In the genomic region with DNA sequence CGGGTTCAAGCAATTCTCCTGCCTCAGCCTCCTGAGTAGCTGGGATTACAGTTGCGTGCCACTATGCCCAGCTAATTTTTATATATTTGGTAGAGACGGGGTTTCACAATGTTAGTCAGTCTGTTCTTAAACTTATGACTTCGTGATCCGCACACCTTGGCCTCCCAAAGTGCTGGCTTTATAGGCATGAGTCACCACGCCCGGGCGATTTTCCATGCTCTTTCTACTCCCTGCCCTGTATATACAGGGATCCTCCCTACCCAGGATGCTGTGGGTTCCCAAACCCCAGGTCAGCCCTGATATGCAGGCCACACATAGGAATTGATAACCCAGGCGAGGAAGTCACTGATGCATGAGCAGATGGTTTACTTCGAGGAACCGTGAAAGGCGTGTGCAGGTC, we compare ENCODE assay signal across 33 cellular contexts. TPM values are rescaled to one million over a fixed set of nuclear protein-coding genes. Genes with fewer than 3 reads are reported as not detected.
"Had no signal": no experiment of that assay in that cellular context is flagged by ENCODE, and none has a peak within 500 bp of the region (broad histone marks: within the 10 kb centered on the region; RNA-seq: fewer than 3 reads in every experiment).

No MANE protein-coding gene starts in this region.

- H3K27me3 ChIP-seq: Peyer's patch, SJSA1 had no signal

- H3K9ac ChIP-seq: SK-N-SH had no signal

- H3K4me3 ChIP-seq: Peyer's patch, SJSA1 had no signal

- H3K36me3 ChIP-seq: Peyer's patch, SJSA1 had no signal

- H3K27ac Mint-ChIP-seq: activated B cell treated with CpG ODN at 0.5 μM for 24 hours; activated CD4-positive, alpha-beta memory T cell treated with anti-CD3 and anti-CD28 coated beads for 36 hours; activated naive CD4-positive, alpha-beta T cell treated with anti-CD3 and anti-CD28 coated beads, Interleukin-2, amount 10 ng/mL, durations not matched to agents 7 days and 5 days; activated naive CD8-positive, alpha-beta T cell; activated naive CD8-positive, alpha-beta T cell treated with anti-CD3 and anti-CD28 coated beads, Interleukin-2, amount 50 U/mL, for 24 hours; brain; T-helper 17 cell had no signal

- H3K9me3 Mint-ChIP-seq: activated B cell treated with CpG ODN at 0.5 μM for 24 hours; activated CD4-positive, alpha-beta memory T cell treated with anti-CD3 and anti-CD28 coated beads for 36 hours; activated naive CD4-positive, alpha-beta T cell treated with anti-CD3 and anti-CD28 coated beads, Interleukin-2, amount 10 ng/mL, durations not matched to agents 7 days and 5 days; activated naive CD8-positive, alpha-beta T cell treated with anti-CD3 and anti-CD28 coated beads, Interleukin-2, amount 50 U/mL, for 24 hours; activated T-cell treated with anti-CD3 and anti-CD28 coated beads, Interleukin-2, amount 50 U/mL, for 4 hours had no signal

- H3K4me2 ChIP-seq: SK-N-SH had no signal

- H3K9me3 ChIP-seq: Peyer's patch, SJSA1, SK-N-SH had no signal

- H3K4me3 Mint-ChIP-seq: activated B cell treated with CpG ODN at 0.5 μM for 24 hours; activated CD4-positive, alpha-beta memory T cell treated with anti-CD3 and anti-CD28 coated beads for 36 hours; activated naive CD4-positive, alpha-beta T cell treated with anti-CD3 and anti-CD28 coated beads, Interleukin-2, amount 10 ng/mL, durations not matched to agents 7 days and 5 days; activated naive CD8-positive, alpha-beta T cell; activated naive CD8-positive, alpha-beta T cell treated with anti-CD3 and anti-CD28 coated beads, Interleukin-2, amount 50 U/mL, for 24 hours; activated T-cell treated with anti-CD3 and anti-CD28 coated beads, Interleukin-2, amount 50 U/mL, for 4 hours; brain; T-helper 17 cell had no signal

- DNase-seq: activated B cell treated with CpG ODN at 0.5 μM for 24 hours; activated CD4-positive, alpha-beta memory T cell treated with anti-CD3 and anti-CD28 coated beads for 36 hours; activated CD4-positive, alpha-beta T cell treated with anti-CD3 and anti-CD28 coated beads for 4 hours; activated CD4-positive, alpha-beta T cell treated with anti-CD3 and anti-CD28 coated beads, Interleukin-2, amount 50 U/mL, for 1 hour; activated CD4-positive, CD25-positive, alpha-beta regulatory T cell treated with anti-CD3 and anti-CD28 coated beads, Interleukin-2, amount 50 U/mL, for 72 hours; activated CD8-positive, alpha-beta memory T cell treated with anti-CD3 and anti-CD28 coated beads, Interleukin-2, amount 50 U/mL, for 4 hours; activated effector memory CD4-positive, alpha-beta T cell treated with Interleukin-2 at 50 U/mL for 16 hours; activated naive CD4-positive, alpha-beta T cell treated with anti-CD3 and anti-CD28 coated beads, Interleukin-2, amount 10 ng/mL, durations not matched to agents 7 days and 5 days; activated naive CD8-positive, alpha-beta T cell treated with anti-CD3 and anti-CD28 coated beads, Interleukin-2, amount 50 U/mL, for 24 hours; activated T-cell treated with anti-CD3 and anti-CD28 coated beads for 4 hours; activated T-cell treated with anti-CD3 and anti-CD28 coated beads, Interleukin-2, amount 50 U/mL, for 4 hours; anterior cingulate cortex; central memory CD4-positive, alpha-beta T cell; Kasumi-1; KG1; NCI-H1048; NCI-H1105 treated with DMSO at 0.1 percent for 48 hours; NCI-H1436; NCI-H1694; NCI-H1930; NCI-H2081 treated with DMSO at 0.1 percent for 48 hours; NCI-H345; NCI-H524 treated with DMSO at 0.1 percent for 48 hours; Peyer's patch; SHP77; SK-N-SH; T-helper 17 cell had no signal

- H3K4me1 ChIP-seq: Peyer's patch, SJSA1 had no signal

- H3K4me1 Mint-ChIP-seq: activated B cell treated with CpG ODN at 0.5 μM for 24 hours; activated naive CD4-positive, alpha-beta T cell treated with anti-CD3 and anti-CD28 coated beads, Interleukin-2, amount 10 ng/mL, durations not matched to agents 7 days and 5 days; activated naive CD8-positive, alpha-beta T cell treated with anti-CD3 and anti-CD28 coated beads, Interleukin-2, amount 50 U/mL, for 24 hours; brain had no signal

- H3K36me3 Mint-ChIP-seq: activated CD4-positive, alpha-beta memory T cell treated with anti-CD3 and anti-CD28 coated beads for 36 hours; activated naive CD4-positive, alpha-beta T cell treated with anti-CD3 and anti-CD28 coated beads, Interleukin-2, amount 10 ng/mL, durations not matched to agents 7 days and 5 days; activated naive CD8-positive, alpha-beta T cell; brain had no signal

- H3K27ac ChIP-seq: Peyer's patch, SJSA1, VCaP had no signal

- H3K27me3 Mint-ChIP-seq: activated CD4-positive, alpha-beta memory T cell treated with anti-CD3 and anti-CD28 coated beads for 36 hours; activated naive CD8-positive, alpha-beta T cell; activated naive CD8-positive, alpha-beta T cell treated with anti-CD3 and anti-CD28 coated beads, Interleukin-2, amount 50 U/mL, for 24 hours; brain had no signal

RNA-seq across cellular contexts. Expression of a gene that starts 31.3 kb away (rescaled TPM):
- total RNA-seq: activated B cell treated with CpG ODN at 0.5 μM for 24 hours; activated CD4-positive, alpha-beta memory T cell treated with anti-CD3 and anti-CD28 coated beads for 36 hours; activated T-cell treated with anti-CD3 and anti-CD28 coated beads, Interleukin-2, amount 50 U/mL, for 4 hours; cerebellum; NCI-H460; Peyer's patch; SJSA1; T-helper 17 cell had no signal

RNA-seq across cellular contexts. Expression of a gene that starts 34.8 kb away (rescaled TPM):
- total RNA-seq: activated B cell treated with CpG ODN at 0.5 μM for 24 hours; activated CD4-positive, alpha-beta memory T cell treated with anti-CD3 and anti-CD28 coated beads for 36 hours; activated T-cell treated with anti-CD3 and anti-CD28 coated beads, Interleukin-2, amount 50 U/mL, for 4 hours; cerebellum; NCI-H460; Peyer's patch; SJSA1; T-helper 17 cell had no signal
